Comparison of ENCODE assay signal across 21 cellular contexts in genomic region chr11:79794057-79794456, GRCh38.
"Had no signal": no experiment of that assay in that cellular context is flagged by ENCODE, and none has a peak within 500 bp of the region (broad histone marks: within the 10 kb centered on the region; RNA-seq: fewer than 3 reads in every experiment).

No MANE protein-coding gene starts in this region.

- H3K4me2 ChIP-seq: smooth muscle cell had no signal

- ATAC-seq: left cardiac atrium; sciatic nerve; stimulated activated memory B cell treated with anti-CD40 and anti-IgM and Interleukin-4, amounts not matched to agents 10 μg/mL and 1 μg/mL and 100 μg/mL, for 72 hours had no signal

- DNase-seq: activated CD4-positive, alpha-beta T cell treated with anti-CD3 and anti-CD28 coated beads for 4 hours; activated CD4-positive, alpha-beta T cell treated with anti-CD3 and anti-CD28 coated beads, Interleukin-2, amount 50 U/mL, for 48 hours; activated CD4-positive, CD25-positive, alpha-beta regulatory T cell; activated naive CD4-positive, alpha-beta T cell treated with Interleukin-2 at 50 U/mL for 16 hours; activated naive CD8-positive, alpha-beta T cell treated with anti-CD3 and anti-CD28 coated beads for 36 hours; activated T-cell treated with anti-CD3 and anti-CD28 coated beads, Interleukin-2, amount 50 U/mL, for 48 hours; cortex of kidney; erythroblast; foreskin melanocyte; left cardiac atrium; naive B cell; posterior cingulate gyrus; stimulated activated CD4-positive, alpha-beta T cell treated with anti-CD3 and anti-CD28 coated beads, Interleukin-15, amount 100 ng/mL, for 24 hours; stomach; T-helper 1 cell; transverse colon had no signal

- H3K4me3 ChIP-seq: smooth muscle cell, stomach, suprapubic skin, transverse colon, vagina had no signal

- H3K9me3 ChIP-seq: stomach, suprapubic skin, transverse colon, vagina had no signal

- H3K36me3 ChIP-seq: stomach, suprapubic skin, transverse colon, vagina had no signal

- H3K4me1 ChIP-seq: stomach, suprapubic skin, transverse colon, vagina had no signal

- H3K27ac ChIP-seq: stomach, suprapubic skin, transverse colon, vagina had no signal

- H3K27me3 ChIP-seq: stomach, suprapubic skin, transverse colon, vagina had no signal
